In the genomic region with DNA sequence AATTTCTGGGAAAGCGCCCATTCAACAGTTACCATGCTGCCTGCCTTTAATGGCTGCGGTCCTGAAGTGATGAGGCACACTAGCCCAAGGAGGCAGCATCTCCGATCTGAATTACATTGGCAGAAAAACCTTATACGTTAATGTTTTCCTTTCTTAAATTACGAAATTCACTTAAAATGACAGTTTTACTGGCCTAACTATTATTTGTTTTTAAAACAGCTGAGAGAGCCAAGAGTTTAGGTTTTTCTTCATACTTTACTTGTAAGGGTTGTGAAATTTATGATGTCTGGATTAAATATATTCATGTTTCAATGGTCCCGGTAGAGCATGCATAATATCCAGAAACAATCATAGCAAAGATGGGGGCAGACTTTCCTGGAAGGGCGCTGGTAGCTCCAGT, we compare ENCODE assay signal across 21 cellular contexts.
DNase-seq lines count a peak whose midpoint lies in the region; ATAC-seq and FAIRE-seq lines count a peak whose summit lies in the region.
"Had no signal": no experiment of that assay in that cellular context is flagged by ENCODE, and none has a peak within 500 bp of the region (broad histone marks: within the 10 kb centered on the region; RNA-seq: fewer than 3 reads in every experiment).

No MANE protein-coding gene starts in this region.

- no peaks in the 10 kb centered on the region for H3F3A ChIP-seq in GM23248 (ENCODE audit: insufficient read depth)

- no peaks in the 10 kb centered on the region for H3K9me2 ChIP-seq in GM23248 (ENCODE audit: insufficient read depth)

- peak; percentile 78 for FAIRE-seq in endometrium (lab: Jason Lieb, UNC)
- FAIRE-seq: GM12878, GM19239, H1 had no signal

- no peak overlapping the region for H3K4me2 ChIP-seq in GM23248 (ENCODE audit: unreplicated experiment)
- H3K4me2 ChIP-seq: PC-9 had no signal

- H3K36me3 Mint-ChIP-seq in naive B cell = peaks cover 2 to 3% of the 10 kb centered on the region in 2 donors

- H4K20me1 ChIP-seq in GM23248 (ENCODE audit: insufficient read depth) = no peaks in the 10 kb centered on the region

- 36% methylated on average over 7 of the region's 7 CpGs for WGBS in GM23248 (ENCODE audit: low coverage in 1 of 2, low lambda C conversion rate in 2 of 2, missing lambda C conversion rate in 2 of 2), 2 experiments

- H3K79me2 ChIP-seq in GM23248 (ENCODE audit: insufficient read depth) = no peaks in the 10 kb centered on the region

- H3K4me3 ChIP-seq in GM23248 = no peak overlapping the region
- H3K4me3 ChIP-seq: GM12878, PC-9 had no signal

- DNase-seq in GM23248 = peak; percentile 37
- no peak for DNase-seq in naive B cell
- DNase-seq in stromal cell of bone marrow (ENCODE audit: low read depth) = peak; percentile 68
- DNase-seq in HuH-7.5 (ENCODE audit: low spot score) = no peak
- no peak for DNase-seq in UCSD-AML1 (lab: John Stamatoyannopoulos, UW; ENCODE audit: unreplicated experiment)
- no peak for DNase-seq in CD1c-positive myeloid dendritic cell (ENCODE audit: extremely low spot score)
- DNase-seq: C1 segment of cervical spinal cord, DMS 273 treated with DMSO at 0.1 percent for 48 hours, DND-41, HFFc6, KG1, NCI-H1417 treated with DMSO at 0.1 percent for 48 hours, NCI-H187 treated with DMSO at 0.1 percent for 48 hours, NCI-H345, NCI-H524 treated with DMSO at 0.1 percent for 48 hours, PC-9 had no signal

- H3K27ac Mint-ChIP-seq in naive B cell = peak overlapping the region in 4 of 6 donors; percentile 34 to 60 (median 44)
- H3K27ac Mint-ChIP-seq: HFFc6 had no signal

- in situ Hi-C loops in GM23248 (cut with MboI) = no loop called here

- H3K4me1 ChIP-seq in GM23248 (ENCODE audit: insufficient read depth) = peaks cover 20% of the 10 kb centered on the region

- no peak overlapping the region for H3K4me3 Mint-ChIP-seq in naive B cell
- H3K4me3 Mint-ChIP-seq: HFFc6 had no signal

- H3K36me3 ChIP-seq in GM23248 (ENCODE audit: low read depth) = no peaks in the 10 kb centered on the region

- 0 out of 2 replicates have a peak overlapping the region, but pooled peaks have one; percentile 17 for H2AFZ ChIP-seq in GM23248
- H2AFZ ChIP-seq: PC-9 had no signal

- H3K27ac ChIP-seq in GM23248 = no peak overlapping the region
- H3K27ac ChIP-seq: PC-9, RWPE1 had no signal

- H3K9me3 ChIP-seq in GM23248 (ENCODE audit: low read depth) = no peaks in the 10 kb centered on the region

- no peak overlapping the region for H3K9ac ChIP-seq in GM23248

- ATAC-seq in naive B cell (ENCODE audit: low read depth in 2 of 2) = no peak
- ATAC-seq: GM12878 had no signal

- no peaks in the 10 kb centered on the region for H3K27me3 Mint-ChIP-seq in naive B cell

- no peaks in the 10 kb centered on the region for H3K27me3 ChIP-seq in GM23248 (replicated peaks; ENCODE audit: insufficient read depth)

- peaks cover 29 to 41% (median 38%) of the 10 kb centered on the region in 3 donors for H3K4me1 Mint-ChIP-seq in naive B cell

- no peaks in the 10 kb centered on the region for H3K9me3 Mint-ChIP-seq in naive B cell
- H3K9me3 Mint-ChIP-seq: HFFc6 had no signal

Comparison
In these comparisons a context has a peak if more than half of its experiments do, and no peak if none do; other contexts are left out.
1. DNase-seq: peak in GM23248 (single experiment) and stromal cell of bone marrow (single experiment); none in naive B cell (single experiment), HuH-7.5 (single experiment), UCSD-AML1 (single experiment) and CD1c-positive myeloid dendritic cell (single experiment).